ENCODE assay signal across 18 cellular contexts in genomic region chr1:8222789-8223188, GRCh38.
"Had no signal": no experiment of that assay in that cellular context is flagged by ENCODE, and none has a peak within 500 bp of the region (broad histone marks: within the 10 kb centered on the region; RNA-seq: fewer than 3 reads in every experiment).

No MANE protein-coding gene starts in this region.

- H3K4me3 ChIP-seq: body of pancreas, coronary artery, left ventricle myocardium inferior, sigmoid colon, upper lobe of left lung had no signal

- ATAC-seq: activated naive CD4-positive, alpha-beta T cell treated with anti-CD3 and anti-CD28 coated beads, Interleukin-2, amount 50 U/mL, for 72 hours; activated T-cell treated with anti-CD3 and anti-CD28 coated beads, Interleukin-2, amount 50 U/mL, for 4 hours; body of pancreas had no signal

- H3K36me3 ChIP-seq: left ventricle myocardium inferior, sigmoid colon, upper lobe of left lung had no signal

- H3K27ac ChIP-seq: body of pancreas, coronary artery, left ventricle myocardium inferior, sigmoid colon, upper lobe of left lung had no signal

- H3K9me3 ChIP-seq: body of pancreas, left ventricle myocardium inferior, sigmoid colon, upper lobe of left lung had no signal

- DNase-seq: activated CD4-positive, alpha-beta memory T cell treated with anti-CD3 and anti-CD28 coated beads for 36 hours; activated effector memory CD4-positive, alpha-beta T cell treated with anti-CD3 and anti-CD28 coated beads, Interleukin-2, amount 50 U/mL, for 16 hours; activated T-cell treated with anti-CD3 and anti-CD28 coated beads, Interleukin-2, amount 50 U/mL, for 4 hours; amniotic stem cell; body of pancreas; central memory CD4-positive, alpha-beta T cell; effector CD8-positive, alpha-beta T cell; kidney; left ventricle myocardium inferior; mesendoderm; sigmoid colon; stimulated activated CD4-positive, alpha-beta T cell treated with anti-CD3 and anti-CD28 coated beads, Interleukin-12 subunit alpha, Interleukin-12 subunit beta, amount 100 ng/mL, for 4 hours; stimulated activated naive CD4-positive, alpha-beta T cell; substantia nigra; upper lobe of left lung had no signal

- FAIRE-seq: frontal cortex, kidney had no signal

- H3K27me3 ChIP-seq: body of pancreas, sigmoid colon, upper lobe of left lung had no signal
